ENCODE assay signal across 23 cellular contexts in the genomic region with DNA sequence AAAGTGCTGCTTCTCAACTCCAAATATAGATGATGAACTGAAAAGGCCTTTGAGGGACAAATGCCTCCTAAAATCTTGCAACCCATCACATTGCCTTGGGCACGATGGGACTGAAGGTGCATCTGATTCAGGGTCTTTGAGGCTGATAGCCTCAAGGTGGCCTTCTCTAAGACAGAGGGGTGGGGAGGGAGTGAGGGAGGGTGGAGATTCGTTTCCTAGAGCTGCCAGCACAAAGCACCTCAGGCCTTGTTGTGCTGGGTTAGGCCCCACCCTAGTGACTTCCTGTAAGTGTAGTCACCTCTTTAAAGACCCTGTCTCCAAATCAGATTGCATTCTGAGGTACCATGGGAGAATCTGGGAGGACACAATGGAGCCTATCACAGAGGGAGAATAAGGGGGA. TPM values are rescaled to one million over a fixed set of nuclear protein-coding genes. Genes with fewer than 3 reads are reported as not detected.
DNase-seq lines count a peak whose midpoint lies in the region; ATAC-seq and TF ChIP-seq lines count a peak whose summit lies in the region.
"Had no signal": no experiment of that assay in that cellular context is flagged by ENCODE, and none has a peak within 500 bp of the region (broad histone marks: within the 10 kb centered on the region; RNA-seq: fewer than 3 reads in every experiment).

No MANE protein-coding gene starts in this region.

- H3K4me3 ChIP-seq in mesendoderm (ENCODE audit: low read length) (no peak overlapping the region), neuronal stem cell (ENCODE audit: low read length in 2 of 2) (no peak overlapping the region)
- H3K4me3 ChIP-seq: A549, BLaER1, hepatocyte, pancreas, upper lobe of left lung had no signal

- H3K27ac ChIP-seq in mesendoderm (ENCODE audit: low read depth, low read length) (no peak overlapping the region), neuronal stem cell (replicated peaks; ENCODE audit: low read length) (no peak overlapping the region)
- H3K27ac ChIP-seq: A549, BLaER1, hepatocyte, pancreas, upper lobe of left lung, VCaP had no signal

- H3K4me1 ChIP-seq in mesendoderm (ENCODE audit: control insufficient read depth, low read depth, low read length) (no peaks in the 10 kb centered on the region), neuronal stem cell (ENCODE audit: control insufficient read depth in 2 of 2, insufficient read depth in 1 of 2, low read depth in 1 of 2, low read length in 2 of 2) (peaks cover 0 to 5% of the 10 kb centered on the region in 2 donors)
- H3K4me1 ChIP-seq: A549, BLaER1, upper lobe of left lung had no signal

- H4K8ac ChIP-seq in mesendoderm (ENCODE audit: low read depth, low read length), result no peak overlapping the region
- H4K8ac ChIP-seq in neuronal stem cell (ENCODE audit: low read depth, low read length), result no peak overlapping the region

- H3K4ac ChIP-seq in mesendoderm (ENCODE audit: low read depth, low read length), result no peak overlapping the region
- no peak overlapping the region for H3K4ac ChIP-seq in neuronal stem cell (ENCODE audit: low read length)

- CTCF ChIA-PET in activated CD4-positive, alpha-beta T cell treated with anti-CD3 and anti-CD28 coated beads, Interleukin-2, amount 10 ng/mL, durations not matched to agents 7 days and 5 days (lab: Charles Lee), result no interaction called here
- CTCF ChIA-PET in activated CD8-positive, alpha-beta memory T cell treated with anti-CD3 and anti-CD28 coated beads, Interleukin-2, amount 10 ng/mL, durations not matched to agents 7 days and 5 days (lab: Charles Lee), result no interaction called here

- H3K36me3 Mint-ChIP-seq in activated CD4-positive, alpha-beta T cell treated with anti-CD3 and anti-CD28 coated beads, Interleukin-2, amount 10 ng/mL, durations not matched to agents 7 days and 5 days (ENCODE audit: low read depth), result no peaks in the 10 kb centered on the region
- H3K36me3 Mint-ChIP-seq in activated CD8-positive, alpha-beta memory T cell treated with anti-CD3 and anti-CD28 coated beads, Interleukin-2, amount 10 ng/mL, durations not matched to agents 7 days and 5 days, result no peaks in the 10 kb centered on the region
- H3K36me3 Mint-ChIP-seq in osteocyte (ENCODE audit: unreplicated experiment), result no peaks in the 10 kb centered on the region

- H3K27ac Mint-ChIP-seq in activated CD4-positive, alpha-beta T cell treated with anti-CD3 and anti-CD28 coated beads, Interleukin-2, amount 10 ng/mL, durations not matched to agents 7 days and 5 days, result peak overlapping the region; percentile 95
- H3K27ac Mint-ChIP-seq in activated CD8-positive, alpha-beta memory T cell treated with anti-CD3 and anti-CD28 coated beads, Interleukin-2, amount 10 ng/mL, durations not matched to agents 7 days and 5 days, result no peak overlapping the region
- no peak overlapping the region for H3K27ac Mint-ChIP-seq in osteocyte (ENCODE audit: unreplicated experiment)

- H3K18ac ChIP-seq in mesendoderm (ENCODE audit: low read length), result no peak overlapping the region
- no peak overlapping the region for H3K18ac ChIP-seq in neuronal stem cell (ENCODE audit: low read length)

- no peaks in the 10 kb centered on the region for H3K36me3 ChIP-seq in mesendoderm (ENCODE audit: control insufficient read depth, insufficient read depth, low read length)
- H3K36me3 ChIP-seq in neuronal stem cell (replicated peaks in 1 of 2; ENCODE audit: control insufficient read depth in 2 of 2, insufficient read depth in 2 of 2, low read length in 2 of 2), result no peaks in the 10 kb centered on the region
- H3K36me3 ChIP-seq: BLaER1, pancreas, upper lobe of left lung had no signal

- H3K23ac ChIP-seq in mesendoderm (ENCODE audit: low read length) (no peak overlapping the region), neuronal stem cell (ENCODE audit: low read depth, low read length, poor library complexity) (no peak overlapping the region)

- peaks cover 9% of the 10 kb centered on the region for H3K9me3 Mint-ChIP-seq in activated CD4-positive, alpha-beta T cell treated with anti-CD3 and anti-CD28 coated beads, Interleukin-2, amount 10 ng/mL, durations not matched to agents 7 days and 5 days
- no peaks in the 10 kb centered on the region for H3K9me3 Mint-ChIP-seq in activated CD8-positive, alpha-beta memory T cell treated with anti-CD3 and anti-CD28 coated beads, Interleukin-2, amount 10 ng/mL, durations not matched to agents 7 days and 5 days (ENCODE audit: low read depth)
- peaks cover 7% of the 10 kb centered on the region for H3K9me3 Mint-ChIP-seq in osteocyte (ENCODE audit: unreplicated experiment)

- no peak overlapping the region for H2BK120ac ChIP-seq in mesendoderm (ENCODE audit: low read depth, low read length)
- H2BK120ac ChIP-seq in neuronal stem cell (ENCODE audit: low read depth, low read length), result no peak overlapping the region

- DNase-seq in activated CD4-positive, alpha-beta T cell treated with anti-CD3 and anti-CD28 coated beads, Interleukin-2, amount 10 ng/mL, durations not matched to agents 7 days and 5 days, result peak; percentile 45
- DNase-seq in activated CD4-positive, alpha-beta T cell treated with anti-CD3 and anti-CD28 coated beads, Interleukin-2, amount 50 U/mL, for 4 hours, result no peak
- DNase-seq in D341Med (ENCODE audit: low spot score), result peak; percentile 3
- peak; percentile 36 for DNase-seq in activated CD8-positive, alpha-beta memory T cell treated with anti-CD3 and anti-CD28 coated beads, Interleukin-2, amount 10 ng/mL, durations not matched to agents 7 days and 5 days
- peak; percentile 26 for DNase-seq in mesendoderm
- DNase-seq in osteocyte (ENCODE audit: extremely low spot score, unreplicated experiment), result no peak
- no peak for DNase-seq in neuronal stem cell (ENCODE audit: low spot score)
- no peak for DNase-seq in SKM-1 treated with dmso at 0.1 percent for 144 hours (lab: John Stamatoyannopoulos, UW; ENCODE audit: unreplicated experiment)
- DNase-seq: cortex of kidney, HCEC 1CT, kidney, NCI-H1417, NCI-H524 treated with DMSO at 0.1 percent for 48 hours had no signal

- no CpG with 5 or more reads among the region's 2 CpGs for WGBS in mesendoderm (ENCODE audit: extremely low coverage, insufficient coverage, low lambda C conversion rate)
- no CpG with 5 or more reads among the region's 2 CpGs for WGBS in neuronal stem cell (ENCODE audit: extremely low coverage in 2 of 2, insufficient read length in 2 of 2, insufficient replicate concordance in 1 of 2), 2 donors

- H3K9me3 ChIP-seq in neuronal stem cell (replicated peaks in 1 of 2; ENCODE audit: control insufficient read depth in 2 of 2, insufficient read depth in 1 of 2, low read depth in 1 of 2, low read length in 2 of 2), result peaks cover 0 to under 1% of the 10 kb centered on the region in 2 donors
- H3K9me3 ChIP-seq: pancreas had no signal

- H3K4me2 ChIP-seq in mesendoderm (ENCODE audit: low read length) (no peak overlapping the region), neuronal stem cell (ENCODE audit: insufficient read depth, low read length, poor library complexity, severe bottlenecking) (no peak overlapping the region)
- H3K4me2 ChIP-seq: A549, BLaER1, hepatocyte had no signal

- no peak overlapping the region for H3K14ac ChIP-seq in neuronal stem cell (ENCODE audit: low read length)

- H3K79me1 ChIP-seq in mesendoderm (ENCODE audit: low read length), result no peaks in the 10 kb centered on the region
- H3K79me1 ChIP-seq in neuronal stem cell (ENCODE audit: low read depth, low read length), result no peaks in the 10 kb centered on the region

- H3K9ac ChIP-seq in mesendoderm (ENCODE audit: low read length) (no peak overlapping the region), neuronal stem cell (ENCODE audit: low read depth, low read length, poor library complexity) (no peak overlapping the region)
- H3K9ac ChIP-seq: BLaER1 had no signal

- no peaks in the 10 kb centered on the region for H3K27me3 ChIP-seq in mesendoderm (ENCODE audit: insufficient read depth, low read length, poor library complexity)
- H3K27me3 ChIP-seq in neuronal stem cell (ENCODE audit: control insufficient read depth in 3 of 3, insufficient read depth in 3 of 3, low read depth in 1 of 3, low read length in 3 of 3), result peaks cover 0 to 2% (median 0%) of the 10 kb centered on the region in 3 experiments
- H3K27me3 ChIP-seq: BLaER1, hepatocyte, pancreas, upper lobe of left lung had no signal

- POLR2A ChIA-PET in activated CD4-positive, alpha-beta T cell treated with anti-CD3 and anti-CD28 coated beads, Interleukin-2, amount 10 ng/mL, durations not matched to agents 7 days and 5 days (lab: Charles Lee), result no interaction called here

- H3K4me3 Mint-ChIP-seq in activated CD4-positive, alpha-beta T cell treated with anti-CD3 and anti-CD28 coated beads, Interleukin-2, amount 10 ng/mL, durations not matched to agents 7 days and 5 days, result no peak overlapping the region
- H3K4me3 Mint-ChIP-seq in activated CD8-positive, alpha-beta memory T cell treated with anti-CD3 and anti-CD28 coated beads, Interleukin-2, amount 10 ng/mL, durations not matched to agents 7 days and 5 days, result no peak overlapping the region
- H3K4me3 Mint-ChIP-seq in osteocyte (ENCODE audit: unreplicated experiment), result no peak overlapping the region

- no peak for ATAC-seq in activated CD8-positive, alpha-beta memory T cell treated with anti-CD3 and anti-CD28 coated beads, Interleukin-2, amount 10 ng/mL, durations not matched to agents 7 days and 5 days
- ATAC-seq: A549, HepG2, pancreas had no signal

- no peak overlapping the region for H2AFZ ChIP-seq in neuronal stem cell (ENCODE audit: low read length)
- H2AFZ ChIP-seq: hepatocyte had no signal

- H3K27me3 Mint-ChIP-seq in activated CD4-positive, alpha-beta T cell treated with anti-CD3 and anti-CD28 coated beads, Interleukin-2, amount 10 ng/mL, durations not matched to agents 7 days and 5 days, result no peaks in the 10 kb centered on the region
- no peaks in the 10 kb centered on the region for H3K27me3 Mint-ChIP-seq in activated CD8-positive, alpha-beta memory T cell treated with anti-CD3 and anti-CD28 coated beads, Interleukin-2, amount 10 ng/mL, durations not matched to agents 7 days and 5 days
- no peaks in the 10 kb centered on the region for H3K27me3 Mint-ChIP-seq in osteocyte (ENCODE audit: unreplicated experiment)

- no peak overlapping the region for H2BK12ac ChIP-seq in neuronal stem cell (ENCODE audit: low read length)

- H4K5ac ChIP-seq in mesendoderm (ENCODE audit: low read length), result no peak overlapping the region

- H3K79me2 ChIP-seq in mesendoderm (ENCODE audit: control insufficient read depth, insufficient read depth, low read length), result no peaks in the 10 kb centered on the region
- H3K79me2 ChIP-seq: hepatocyte had no signal

- no peak overlapping the region for H4K91ac ChIP-seq in neuronal stem cell (ENCODE audit: low read depth, low read length, poor library complexity)

- H2BK5ac ChIP-seq in mesendoderm (ENCODE audit: low read length), result no peak overlapping the region
- H2BK5ac ChIP-seq in neuronal stem cell (ENCODE audit: low read length), result no peak overlapping the region

- peaks cover 21% of the 10 kb centered on the region for H3K4me1 Mint-ChIP-seq in activated CD4-positive, alpha-beta T cell treated with anti-CD3 and anti-CD28 coated beads, Interleukin-2, amount 10 ng/mL, durations not matched to agents 7 days and 5 days
- peaks cover 4% of the 10 kb centered on the region for H3K4me1 Mint-ChIP-seq in activated CD8-positive, alpha-beta memory T cell treated with anti-CD3 and anti-CD28 coated beads, Interleukin-2, amount 10 ng/mL, durations not matched to agents 7 days and 5 days
- no peaks in the 10 kb centered on the region for H3K4me1 Mint-ChIP-seq in osteocyte (ENCODE audit: unreplicated experiment)

- H2BK15ac ChIP-seq in mesendoderm (replicated peaks; ENCODE audit: low read depth) (no peak overlapping the region), neuronal stem cell (ENCODE audit: low read length) (no peak overlapping the region)

- no peak overlapping the region for H3K56ac ChIP-seq in mesendoderm (ENCODE audit: low read length)

- TF ChIP-seq CTCF in osteocyte (IDR thresholded peaks at IDR 0.05), result no peak

- H2AK5ac ChIP-seq in mesendoderm (ENCODE audit: low read length), result no peak overlapping the region
- no peak overlapping the region for H2AK5ac ChIP-seq in neuronal stem cell (ENCODE audit: low read depth, low read length)

RNA-seq across cellular contexts. Expression of a gene that starts 57.1 kb away (rescaled TPM):
- total RNA-seq in activated CD4-positive, alpha-beta T cell treated with anti-CD3 and anti-CD28 coated beads, Interleukin-2, amount 10 ng/mL, durations not matched to agents 7 days and 5 days, result not detected
- total RNA-seq in activated CD8-positive, alpha-beta memory T cell treated with anti-CD3 and anti-CD28 coated beads, Interleukin-2, amount 10 ng/mL, durations not matched to agents 7 days and 5 days, result not detected
- 4.1 TPM for polyA plus RNA-seq in mesendoderm (2013, experiment 1 of 2)
- 3.7 TPM for polyA plus RNA-seq in mesendoderm (2013, experiment 2 of 2)
- 1.7 and 2.2 TPM in 2 replicates for total RNA-seq in osteocyte
- polyA plus RNA-seq in neuronal stem cell (2013, experiment 1 of 2), result 2.4 TPM
- polyA plus RNA-seq in neuronal stem cell (2013, experiment 2 of 2), result 2.4 TPM
- total RNA-seq: endothelial cell of umbilical vein, HepG2, kidney, lung microvascular endothelial cell, myocyte, upper lobe of left lung had no signal
- polyA plus RNA-seq: endothelial cell of umbilical vein, HepG2 had no signal

Comparison
In these comparisons a context has a peak if more than half of its experiments do, and no peak if none do; other contexts are left out.
1. DNase-seq: peak in activated CD4-positive, alpha-beta T cell treated with anti-CD3 and anti-CD28 coated beads, Interleukin-2, amount 10 ng/mL, durations not matched to agents 7 days and 5 days (single experiment), D341Med (single experiment), activated CD8-positive, alpha-beta memory T cell treated with anti-CD3 and anti-CD28 coated beads, Interleukin-2, amount 10 ng/mL, durations not matched to agents 7 days and 5 days (single experiment) and mesendoderm (single experiment); none in activated CD4-positive, alpha-beta T cell treated with anti-CD3 and anti-CD28 coated beads, Interleukin-2, amount 50 U/mL, for 4 hours (0 of 2), osteocyte (single experiment), neuronal stem cell (single experiment) and SKM-1 treated with dmso at 0.1 percent for 144 hours (single experiment).